1 cellular context compared by ENCODE assay signal in genomic region chr3:12810963-12811362, GRCh38.
TF ChIP-seq lines count a peak whose summit lies in the region.

No MANE protein-coding gene starts in this region.

TF ChIP-seq in GM23338, 12 proteins besides CTCF, POLR2A, EP300 and RAD21 (continued from another document):
- no peak for TF ChIP-seq ETS1 (IDR thresholded peaks at IDR 0.05)
- no peak for TF ChIP-seq STAT1 (IDR thresholded peaks at IDR 0.05; ENCODE audit: unreplicated experiment)
- no peak for TF ChIP-seq ZNF331 (CRISPR knock-in tag; IDR thresholded peaks at IDR 0.05; ENCODE audit: low read depth)
- TF ChIP-seq, protein P1, sequence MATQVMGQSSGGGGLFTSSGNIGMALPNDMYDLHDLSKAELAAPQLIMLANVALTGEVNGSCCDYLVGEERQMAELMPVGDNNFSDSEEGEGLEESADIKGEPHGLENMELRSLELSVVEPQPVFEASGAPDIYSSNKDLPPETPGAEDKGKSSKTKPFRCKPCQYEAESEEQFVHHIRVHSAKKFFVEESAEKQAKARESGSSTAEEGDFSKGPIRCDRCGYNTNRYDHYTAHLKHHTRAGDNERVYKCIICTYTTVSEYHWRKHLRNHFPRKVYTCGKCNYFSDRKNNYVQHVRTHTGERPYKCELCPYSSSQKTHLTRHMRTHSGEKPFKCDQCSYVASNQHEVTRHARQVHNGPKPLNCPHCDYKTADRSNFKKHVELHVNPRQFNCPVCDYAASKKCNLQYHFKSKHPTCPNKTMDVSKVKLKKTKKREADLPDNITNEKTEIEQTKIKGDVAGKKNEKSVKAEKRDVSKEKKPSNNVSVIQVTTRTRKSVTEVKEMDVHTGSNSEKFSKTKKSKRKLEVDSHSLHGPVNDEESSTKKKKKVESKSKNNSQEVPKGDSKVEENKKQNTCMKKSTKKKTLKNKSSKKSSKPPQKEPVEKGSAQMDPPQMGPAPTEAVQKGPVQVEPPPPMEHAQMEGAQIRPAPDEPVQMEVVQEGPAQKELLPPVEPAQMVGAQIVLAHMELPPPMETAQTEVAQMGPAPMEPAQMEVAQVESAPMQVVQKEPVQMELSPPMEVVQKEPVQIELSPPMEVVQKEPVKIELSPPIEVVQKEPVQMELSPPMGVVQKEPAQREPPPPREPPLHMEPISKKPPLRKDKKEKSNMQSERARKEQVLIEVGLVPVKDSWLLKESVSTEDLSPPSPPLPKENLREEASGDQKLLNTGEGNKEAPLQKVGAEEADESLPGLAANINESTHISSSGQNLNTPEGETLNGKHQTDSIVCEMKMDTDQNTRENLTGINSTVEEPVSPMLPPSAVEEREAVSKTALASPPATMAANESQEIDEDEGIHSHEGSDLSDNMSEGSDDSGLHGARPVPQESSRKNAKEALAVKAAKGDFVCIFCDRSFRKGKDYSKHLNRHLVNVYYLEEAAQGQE (IDR thresholded peaks at IDR 0.05; ENCODE audit: unreplicated experiment), result no peak
- no peak for TF ChIP-seq EZH2 (IDR thresholded peaks at IDR 0.05; ENCODE audit: low read depth, unreplicated experiment)
